In the genomic region with DNA sequence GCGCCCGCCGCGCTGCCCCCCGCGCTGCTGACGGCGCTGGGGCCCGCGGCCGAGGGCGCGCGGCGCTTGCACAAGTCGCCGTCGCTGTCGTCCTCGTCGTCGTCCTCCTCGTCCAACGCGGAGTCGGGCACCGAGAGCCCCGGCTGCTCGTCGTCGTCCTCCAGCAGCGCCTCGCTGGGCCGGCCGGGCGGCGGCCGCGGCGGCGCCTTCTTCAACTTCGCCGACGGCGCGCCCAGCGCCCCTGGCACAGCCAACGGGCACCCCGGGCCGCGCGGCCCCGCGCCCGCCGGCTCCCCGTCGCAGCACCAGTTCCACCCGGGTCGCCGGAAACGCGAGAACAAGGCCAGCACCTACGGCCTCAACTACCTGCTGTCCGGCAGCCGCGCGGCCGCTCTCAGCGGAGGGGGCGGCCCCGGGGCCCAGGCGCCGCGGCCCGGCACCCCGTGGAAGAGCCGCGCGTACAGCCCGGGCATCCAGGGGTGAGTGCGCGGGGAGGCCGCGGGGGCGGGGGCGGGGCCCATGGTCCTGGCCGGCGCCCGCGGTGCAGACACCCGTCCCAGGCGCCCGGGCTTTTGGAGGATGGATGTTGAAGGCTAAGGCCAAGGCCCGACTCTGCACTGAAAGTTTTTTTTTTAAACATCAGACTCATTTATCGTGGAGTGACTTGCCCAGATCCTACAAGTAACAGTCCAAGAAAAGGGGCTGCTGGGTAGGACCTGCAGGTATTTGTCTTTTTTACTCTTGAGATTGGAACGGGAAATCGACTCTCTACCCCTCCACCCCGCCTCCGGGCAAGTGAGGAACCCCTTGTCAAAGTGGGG, we compare ENCODE assay signal across 8 cellular contexts. TPM values are rescaled to one million over a fixed set of nuclear protein-coding genes. Genes with fewer than 3 reads are reported as not detected.
DNase-seq lines count a peak whose midpoint lies in the region; ATAC-seq and TF ChIP-seq lines count a peak whose summit lies in the region.

No MANE protein-coding gene starts in this region.

- H3K36me3 Mint-ChIP-seq in Caco-2 (ENCODE audit: insufficient read depth, unreplicated experiment), result peaks cover 19% of the 10 kb centered on the region

- in situ Hi-C loops in gastrocnemius medialis (cut with MboI; ENCODE audit: low sequenced_read_pairs in 4 of 4), result loop anchor here in 1 of 4 donors (10.0 kb wide), 1 partner anchor 80 kb away; a partner anchor contains a TSS

- peaks cover 28% of the 10 kb centered on the region for H3K4me1 Mint-ChIP-seq in Caco-2 (ENCODE audit: low read depth, unreplicated experiment)

- no TSS peak for BruUV-seq in Caco-2 (replicated peaks; lab: Mats Ljungman, UMichigan)

- H3K9me3 Mint-ChIP-seq in Caco-2 (ENCODE audit: unreplicated experiment), result no peaks in the 10 kb centered on the region

- CTCF ChIA-PET in Caco-2 (lab: Charles Lee), result no interaction called here

- H3K27ac ChIP-seq in heart right ventricle (peak overlapping the region; percentile 19 to 98 (median 77)), gastrocnemius medialis (peak overlapping the region; percentile 74 to 95 (median 77))

- H3K27ac Mint-ChIP-seq in Caco-2 (ENCODE audit: unreplicated experiment), result no peak overlapping the region

- no peak for TF ChIP-seq POLR2A in gastrocnemius medialis (IDR thresholded peaks at IDR 0.05)

- peak overlapping the region; percentile 58 for H3K4me3 Mint-ChIP-seq in Caco-2 (ENCODE audit: unreplicated experiment)

- H3K4me3 ChIP-seq in Caco-2 (ENCODE audit: low read depth, low read length) (peak overlapping the region; percentile 92), heart right ventricle (peak overlapping the region; percentile 13 to 69 (median 60)), gastrocnemius medialis (peak overlapping the region; percentile 58 to 78 (median 62))
- H3K4me3 ChIP-seq in Jurkat, Clone E6-1 (ENCODE audit: low read length), result peak overlapping the region; percentile 52

- H3K27me3 Mint-ChIP-seq in Caco-2 (ENCODE audit: insufficient read depth, unreplicated experiment), result no peaks in the 10 kb centered on the region

- H3K36me3 ChIP-seq in Caco-2 (ENCODE audit: control insufficient read depth, insufficient read depth, low read length) (peaks cover 3% of the 10 kb centered on the region; the same call in 1 of the 2 replicates), heart right ventricle (peaks cover 0 to 10% (median 0%) of the 10 kb centered on the region in 9 donors), gastrocnemius medialis (no peaks in the 10 kb centered on the region)

- H3K9me3 ChIP-seq in Caco-2, result no peaks in the 10 kb centered on the region
- no peaks in the 10 kb centered on the region for H3K9me3 ChIP-seq in heart right ventricle
- no peaks in the 10 kb centered on the region for H3K9me3 ChIP-seq in gastrocnemius medialis

- H3K4me1 ChIP-seq in Caco-2 (peaks cover 16% of the 10 kb centered on the region), heart right ventricle (peaks cover 5 to 59% (median 51%) of the 10 kb centered on the region in 9 donors), gastrocnemius medialis (peaks cover 51 to 54% of the 10 kb centered on the region in 2 donors)

- DNase-seq in Caco-2 (peak in 1 of 2 experiments; percentile 31), heart right ventricle (peak; percentile 23 to 35), gastrocnemius medialis (no peak), COR-L47 (lab: John Stamatoyannopoulos, UW) (no peak), iPS-NIHi7 (ENCODE audit: extremely low spot score) (no peak)
- DNase-seq in Jurkat, Clone E6-1 (ENCODE audit: low read depth, low spot score), result no peak
- DNase-seq in activated T-helper 9 cell treated with anti-CD3 and anti-CD28 coated beads, Interleukin-2, amount 50 U/mL, for 16 hours (ENCODE audit: low read depth), result peak; percentile 17

- TF ChIP-seq CTCF in Caco-2 (IDR thresholded peaks at IDR 0.05; ENCODE audit: insufficient read depth in 1 of 2, low read depth in 1 of 2, low read length in 1 of 2, severe bottlenecking in 1 of 2, unreplicated experiment in 1 of 2), result no peak
- no peak for TF ChIP-seq CTCF in heart right ventricle (IDR thresholded peaks at IDR 0.05)
- TF ChIP-seq CTCF in gastrocnemius medialis (IDR thresholded peaks at IDR 0.05 in 4 of 5, conservative IDR thresholded peaks at IDR 0.05 in 1 of 5), result no peak

- ATAC-seq in heart right ventricle, result peak in 2 of 8 donors; percentile 13 to 25
- ATAC-seq in gastrocnemius medialis, result no peak
- no peak for ATAC-seq in GM18867 (IDR thresholded peaks at IDR 0.05; ENCODE audit: unreplicated experiment)

- POLR2A ChIA-PET in Caco-2 (lab: Charles Lee), result no interaction called here

- H3K27me3 ChIP-seq in Caco-2 (replicated peaks; ENCODE audit: control insufficient read depth, insufficient read depth, low read length), result no peaks in the 10 kb centered on the region
- no peaks in the 10 kb centered on the region for H3K27me3 ChIP-seq in heart right ventricle
- H3K27me3 ChIP-seq in gastrocnemius medialis, result no peaks in the 10 kb centered on the region

- whole genome bisulfite sequencing in heart right ventricle, 2 donors, result 0 to 1% methylated on average over 80 to 100 of the region's 100 CpGs

- intact Hi-C loops in Caco-2 (cut with micrococcal nuclease; ENCODE audit: unreplicated experiment), result no loop called here
- intact Hi-C loops in heart right ventricle (cut with DNase I), result loop anchor here in 6 of 10 donors (2.0 to 10.0 kb wide), 4 partner anchors 33 to 82 kb away; a partner anchor contains a TSS
- intact Hi-C loops in gastrocnemius medialis (cut with DNase I; ENCODE audit: low total_unique reads), result loop anchor here (5.0 to 10.0 kb wide), 6 partner anchors 113 to 1290 kb away; a partner anchor contains a TSS

RNA-seq across cellular contexts. Expression of a gene that starts 1.2 kb away (rescaled TPM):
- 32.3 and 36.7 TPM in 2 replicates for total RNA-seq in Caco-2 (2022)
- 34.9 TPM for polyA plus RNA-seq in Jurkat, Clone E6-1 (2012; ENCODE audit: insufficient read depth, insufficient read length)
- total RNA-seq in heart right ventricle, result 10 to 100 TPM in 8 of 10 donors, 1 to 10 TPM in 2; 8.8 to 13.7 (median 11.7) TPM
- polyA plus RNA-seq in heart right ventricle, result 1 to 10 TPM; 4.2 to 8.9 TPM
- total RNA-seq in gastrocnemius medialis, result 10 to 100 TPM; 11.9 to 15.2 (median 12.7) TPM

Comparison
In these comparisons a context has a peak if more than half of its experiments do, and no peak if none do; other contexts are left out.
1. DNase-seq: peak in activated T-helper 9 cell treated with anti-CD3 and anti-CD28 coated beads, Interleukin-2, amount 50 U/mL, for 16 hours (single experiment) and heart right ventricle (2 of 2); none in Jurkat, Clone E6-1 (single experiment), gastrocnemius medialis (0 of 2), COR-L47 (single experiment) and iPS-NIHi7 (single experiment).
2. Peak in every context shown above with its lines, with median percentiles within 50 percentile points of each other: H3K4me3 ChIP-seq.